Comparison of ENCODE assay signal across 8 cellular contexts in the genomic region with DNA sequence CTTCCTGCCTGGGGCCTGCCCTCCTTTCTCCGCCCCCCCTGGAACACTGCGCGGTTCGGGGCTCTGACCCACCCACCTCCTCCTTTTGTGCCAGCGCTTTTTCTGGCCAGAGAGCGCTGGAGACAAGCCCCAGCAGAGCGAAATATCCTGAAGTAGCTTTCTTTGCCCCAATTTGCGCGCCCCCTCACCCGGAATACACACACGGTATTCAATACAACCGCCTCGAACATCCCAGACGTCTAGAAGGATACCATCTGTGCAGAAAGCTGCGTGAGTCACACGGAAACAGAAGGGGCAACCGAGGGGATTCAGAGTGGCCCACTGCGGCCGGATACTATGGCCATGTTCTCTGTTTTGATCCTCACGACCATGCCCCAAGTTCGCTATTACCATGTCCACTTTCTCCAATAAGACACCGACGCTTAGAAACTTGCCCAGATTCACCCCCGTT. TPM values are rescaled to one million over a fixed set of nuclear protein-coding genes. Genes with fewer than 3 reads are reported as not detected.
DNase-seq lines count a peak whose midpoint lies in the region; ATAC-seq, FAIRE-seq and TF ChIP-seq lines count a peak whose summit lies in the region.

No MANE protein-coding gene starts in this region.

- H3K4me1 Mint-ChIP-seq in CD8-positive, alpha-beta memory T cell: peaks cover 0 to 11% (median 10%) of the 10 kb centered on the region in 3 donors
- peaks cover 16% of the 10 kb centered on the region for H3K4me1 Mint-ChIP-seq in osteocyte (ENCODE audit: unreplicated experiment)

- H3K4me3 Mint-ChIP-seq in CD8-positive, alpha-beta memory T cell: peak overlapping the region in 4 of 7 donors; percentile 20 to 48 (median 28)
- H3K4me3 Mint-ChIP-seq in osteocyte (ENCODE audit: unreplicated experiment): peak overlapping the region; percentile 81

- H3K27me3 Mint-ChIP-seq in CD8-positive, alpha-beta memory T cell: peaks cover 20 to 35% of the 10 kb centered on the region in 2 donors
- H3K27me3 Mint-ChIP-seq in osteocyte (ENCODE audit: unreplicated experiment): no peaks in the 10 kb centered on the region

- H3K4me3 ChIP-seq in CD8-positive, alpha-beta memory T cell (ENCODE audit: low read length): no peak overlapping the region
- peak overlapping the region; percentile 74 for H3K4me3 ChIP-seq in SK-N-MC

- H3K36me3 Mint-ChIP-seq in CD8-positive, alpha-beta memory T cell: no peaks in the 10 kb centered on the region
- H3K36me3 Mint-ChIP-seq in osteocyte (ENCODE audit: unreplicated experiment): no peaks in the 10 kb centered on the region

- CTCF ChIA-PET in CD8-positive, alpha-beta memory T cell (lab: Charles Lee): no interaction called here

- peak; percentile 25 for ATAC-seq in foreskin keratinocyte

- no peak overlapping the region for H3K27ac Mint-ChIP-seq in CD8-positive, alpha-beta memory T cell
- H3K27ac Mint-ChIP-seq in osteocyte (ENCODE audit: unreplicated experiment): no peak overlapping the region

- no peaks in the 10 kb centered on the region for H3K27me3 ChIP-seq in CD8-positive, alpha-beta memory T cell (ENCODE audit: insufficient read depth, low read length, poor library complexity, severe bottlenecking)
- no peaks in the 10 kb centered on the region for H3K27me3 ChIP-seq in foreskin keratinocyte

- DNase-seq in CD8-positive, alpha-beta memory T cell: no peak
- DNase-seq in SK-N-MC (ENCODE audit: low read depth, low spot score) (no peak), foreskin keratinocyte (no peak), osteocyte (ENCODE audit: extremely low spot score, unreplicated experiment) (no peak), GM19239 (ENCODE audit: insufficient read length, low spot score) (no peak), NCI-H1048 (lab: John Stamatoyannopoulos, UW) (no peak), H4 (ENCODE audit: low spot score) (no peak), DMS153 (lab: John Stamatoyannopoulos, UW) (no peak)

- TF ChIP-seq CTCF in foreskin keratinocyte (conservative IDR thresholded peaks at IDR 0.05) (no peak), osteocyte (IDR thresholded peaks at IDR 0.05) (no peak)

- H3K4me1 ChIP-seq in CD8-positive, alpha-beta memory T cell (ENCODE audit: insufficient read depth, low read length): no peaks in the 10 kb centered on the region
- peaks cover 4% of the 10 kb centered on the region for H3K4me1 ChIP-seq in foreskin keratinocyte

- H3K36me3 ChIP-seq in CD8-positive, alpha-beta memory T cell (ENCODE audit: insufficient read depth, low read length): no peaks in the 10 kb centered on the region
- no peaks in the 10 kb centered on the region for H3K36me3 ChIP-seq in SK-N-MC (ENCODE audit: insufficient read depth, low read length)

- POLR2A ChIA-PET in CD8-positive, alpha-beta memory T cell (lab: Charles Lee): no interaction called here

- FAIRE-seq in GM19239 (lab: Jason Lieb, UNC): no peak

- H3K9me3 ChIP-seq in CD8-positive, alpha-beta memory T cell (ENCODE audit: low read length): no peaks in the 10 kb centered on the region
- no peaks in the 10 kb centered on the region for H3K9me3 ChIP-seq in SK-N-MC (ENCODE audit: low read depth, low read length)

- no peak overlapping the region for H3K9ac ChIP-seq in SK-N-MC (ENCODE audit: insufficient read length)

- H3K9me3 Mint-ChIP-seq in CD8-positive, alpha-beta memory T cell: no peaks in the 10 kb centered on the region
- no peaks in the 10 kb centered on the region for H3K9me3 Mint-ChIP-seq in osteocyte (ENCODE audit: unreplicated experiment)

- H3K27ac ChIP-seq in CD8-positive, alpha-beta memory T cell (ENCODE audit: low read depth, low read length): no peak overlapping the region
- no peak overlapping the region for H3K27ac ChIP-seq in SK-N-MC
- no peak overlapping the region for H3K27ac ChIP-seq in foreskin keratinocyte

RNA-seq across cellular contexts. Expression of gene SRPX, which starts 0.3 kb away (rescaled TPM):
- total RNA-seq in CD8-positive, alpha-beta memory T cell: not detected
- polyA plus RNA-seq in CD8-positive, alpha-beta memory T cell: 0.18 TPM
- total RNA-seq in foreskin keratinocyte (68.8 and 129 TPM in 2 replicates), osteocyte (41.7 and 48.0 TPM in 2 replicates)
- 65.6 and 118 TPM in 2 replicates for polyA plus RNA-seq in foreskin keratinocyte
- total RNA-seq in H4 (2014; rRNA removed; shearing (Covaris generic)): 67.8 and 72.3 TPM in 2 replicates

Comparison
In these comparisons a context has a peak if more than half of its experiments do, and no peak if none do; other contexts are left out.
1. RNA of gene SRPX, which starts 0.3 kb away (total RNA-seq): 67.8 to 72.3 TPM in H4, 68.8 to 129 TPM in foreskin keratinocyte and 41.7 to 48.0 TPM in osteocyte; not detected in CD8-positive, alpha-beta memory T cell; every median in the first group is over 10 times any median in the second.